ENCODE assay signal across 8 cellular contexts in genomic region chr5:102866315-102866693, GRCh38.
DNase-seq lines count a peak whose midpoint lies in the region; TF ChIP-seq lines count a peak whose summit lies in the region.

No MANE protein-coding gene starts in this region.

- H3K4me2 ChIP-seq in skeletal muscle satellite cell (ENCODE audit: low read length), result peak overlapping the region; percentile 91

- H3K4me1 Mint-ChIP-seq in activated CD4-positive, alpha-beta memory T cell treated with anti-CD3 and anti-CD28 coated beads, Interleukin-2, amount 10 ng/mL, durations not matched to agents 7 days and 5 days, result peaks cover 11% of the 10 kb centered on the region

- DNase-seq in cardiac muscle cell (ENCODE audit: low read depth in 1 of 2, low spot score in 1 of 2) (no peak), cardiac septum (ENCODE audit: low spot score) (no peak), right atrium auricular region (ENCODE audit: low spot score) (no peak), Ammon's horn (ENCODE audit: low spot score) (no peak), epidermal melanocyte (ENCODE audit: insufficient read length, low spot score) (no peak), GOT3 (lab: John Stamatoyannopoulos, UW) (no peak)
- DNase-seq in activated CD4-positive, alpha-beta memory T cell treated with anti-CD3 and anti-CD28 coated beads, Interleukin-2, amount 10 ng/mL, durations not matched to agents 7 days and 5 days, result no peak

- intact Hi-C loops in cardiac septum (cut with DNase I), result loop anchor here (1.0 to 5.0 kb wide), 5 partner anchors 46 to 111 kb away; partner anchors contain the start of gene PAM

- TF ChIP-seq CTCF in cardiac muscle cell (IDR thresholded peaks at IDR 0.05; ENCODE audit: low read depth, low read length), result no peak
- TF ChIP-seq CTCF in right atrium auricular region (IDR thresholded peaks at IDR 0.05), result no peak

- H3K27ac ChIP-seq in cardiac muscle cell, result peak overlapping the region; percentile 92
- peak overlapping the region; percentile 94 to 97 for H3K27ac ChIP-seq in right atrium auricular region

- peaks cover 18% of the 10 kb centered on the region for H3K27me3 Mint-ChIP-seq in activated CD4-positive, alpha-beta memory T cell treated with anti-CD3 and anti-CD28 coated beads, Interleukin-2, amount 10 ng/mL, durations not matched to agents 7 days and 5 days

- no peaks in the 10 kb centered on the region for H3K9me3 ChIP-seq in cardiac muscle cell (ENCODE audit: low read depth)
- H3K9me3 ChIP-seq in right atrium auricular region, result no peaks in the 10 kb centered on the region
- no peaks in the 10 kb centered on the region for H3K9me3 ChIP-seq in skeletal muscle satellite cell (replicated peaks; ENCODE audit: low read length)

- peak overlapping the region; percentile 50 for H3K4me3 Mint-ChIP-seq in activated CD4-positive, alpha-beta memory T cell treated with anti-CD3 and anti-CD28 coated beads, Interleukin-2, amount 10 ng/mL, durations not matched to agents 7 days and 5 days

- H3K27me3 ChIP-seq in cardiac muscle cell (no peaks in the 10 kb centered on the region), right atrium auricular region (no peaks in the 10 kb centered on the region), skeletal muscle satellite cell (ENCODE audit: control insufficient read depth, insufficient read depth, low read length) (no peaks in the 10 kb centered on the region)

- POLR2A ChIA-PET in activated CD4-positive, alpha-beta memory T cell treated with anti-CD3 and anti-CD28 coated beads, Interleukin-2, amount 10 ng/mL, durations not matched to agents 7 days and 5 days (lab: Charles Lee), result interaction anchor here (0.6 to 2.0 kb wide), 3 partner anchors 20 to 406 kb away, joined by 3 to 6 read pairs (median 3); partner anchors contain the start of genes GIN1 and PPIP5K2

- no peak overlapping the region for H3K27ac Mint-ChIP-seq in activated CD4-positive, alpha-beta memory T cell treated with anti-CD3 and anti-CD28 coated beads, Interleukin-2, amount 10 ng/mL, durations not matched to agents 7 days and 5 days

- no peaks in the 10 kb centered on the region for H3K9me3 Mint-ChIP-seq in activated CD4-positive, alpha-beta memory T cell treated with anti-CD3 and anti-CD28 coated beads, Interleukin-2, amount 10 ng/mL, durations not matched to agents 7 days and 5 days

- peaks cover 26% of the 10 kb centered on the region for H3K4me1 ChIP-seq in cardiac muscle cell (ENCODE audit: low read depth)
- H3K4me1 ChIP-seq in right atrium auricular region, result peaks cover 0 to 25% of the 10 kb centered on the region in 2 donors
- H3K4me1 ChIP-seq in skeletal muscle satellite cell (ENCODE audit: control insufficient read depth, insufficient read depth, low read length), result peaks cover 22% of the 10 kb centered on the region

- H3K36me3 Mint-ChIP-seq in activated CD4-positive, alpha-beta memory T cell treated with anti-CD3 and anti-CD28 coated beads, Interleukin-2, amount 10 ng/mL, durations not matched to agents 7 days and 5 days (ENCODE audit: low read depth), result peaks cover 16% of the 10 kb centered on the region

- peak overlapping the region; percentile 95 for H3K9ac ChIP-seq in skeletal muscle satellite cell (ENCODE audit: low read depth, low read length)

- no peaks in the 10 kb centered on the region for H3K36me3 ChIP-seq in cardiac muscle cell
- peaks cover 42% of the 10 kb centered on the region for H3K36me3 ChIP-seq in right atrium auricular region
- peaks cover 9% of the 10 kb centered on the region for H3K36me3 ChIP-seq in skeletal muscle satellite cell (ENCODE audit: insufficient read depth, low read length)

- peak overlapping the region; percentile 74 for H3K4me3 ChIP-seq in cardiac muscle cell
- H3K4me3 ChIP-seq in right atrium auricular region, result peak overlapping the region; percentile 70 to 71
- peak overlapping the region; percentile 86 for H3K4me3 ChIP-seq in skeletal muscle satellite cell (ENCODE audit: low read length)

- CTCF ChIA-PET in activated CD4-positive, alpha-beta memory T cell treated with anti-CD3 and anti-CD28 coated beads, Interleukin-2, amount 10 ng/mL, durations not matched to agents 7 days and 5 days (lab: Charles Lee), result interaction anchor here (1.1 kb wide), 1 partner anchor 9 kb away, joined by 5 read pairs; no protein-coding TSS in a partner anchor
